ENCODE assay signal across 1 cellular context in genomic region chr2:200509608-200510433, GRCh38.
TF ChIP-seq lines count a peak whose summit lies in the region.

Gene KCTD18 (minus strand): TSS chr2:200510068. CDS start chr2:200507016, 3,052 bp downstream.

TF ChIP-seq in SK-N-SH, 30 proteins besides CTCF, POLR2A, EP300 and RAD21 (continued from another document):
- TF ChIP-seq YY1 (IDR thresholded peaks at IDR 0.05; ENCODE audit: low read depth) (0 out of 2 replicates have a peak, but pooled peaks have one; percentile 9), NFIC (IDR thresholded peaks at IDR 0.05; ENCODE audit: borderline replicate concordance) (no peak), IRF3 (IDR thresholded peaks at IDR 0.05; ENCODE audit: low read depth, low read length) (no peak), RXRA (IDR thresholded peaks at IDR 0.05; ENCODE audit: borderline replicate concordance, low read depth) (no peak), SMC3 (IDR thresholded peaks at IDR 0.05; ENCODE audit: low read depth, low read length) (peak; percentile 58), TCF12 (IDR thresholded peaks at IDR 0.05) (peak; percentile 28; the same call in 1 of the 2 replicates), MAX (IDR thresholded peaks at IDR 0.05; ENCODE audit: low read depth) (peak; percentile 47), JUND (IDR thresholded peaks at IDR 0.05) (no peak), EZH2phosphoT487 (IDR thresholded peaks at IDR 0.05; ENCODE audit: borderline replicate concordance, low read depth) (no peak), RCOR1 (IDR thresholded peaks at IDR 0.05; ENCODE audit: low read length) (0 out of 2 replicates have a peak, but pooled peaks have one; percentile 13), MXI1 (IDR thresholded peaks at IDR 0.05; ENCODE audit: low read depth, low read length) (peak; percentile 73), NRF1 (IDR thresholded peaks at IDR 0.05; ENCODE audit: low read depth, low read length) (no peak), FOXM1 (IDR thresholded peaks at IDR 0.05; ENCODE audit: low read depth) (0 out of 2 replicates have a peak, but pooled peaks have one; percentile 31), USF2 (IDR thresholded peaks at IDR 0.05; ENCODE audit: borderline replicate concordance, low read depth, low read length) (no peak), PBX3 (IDR thresholded peaks at IDR 0.05) (no peak), CHD2 (IDR thresholded peaks at IDR 0.05; ENCODE audit: low read length, partially characterized antibody) (no peak), RFX5 (IDR thresholded peaks at IDR 0.05; ENCODE audit: low read length) (no peak), FOSL2 (IDR thresholded peaks at IDR 0.05; ENCODE audit: borderline replicate concordance, low read depth) (no peak), MEF2A (IDR thresholded peaks at IDR 0.05; ENCODE audit: borderline replicate concordance, low read depth) (no peak)
TF ChIP-seq in SK-N-SH: peak in this region for 12.
